ENCODE assay signal across 8 cellular contexts in genomic region chr16:11667824-11668589, GRCh38. TPM values are rescaled to one million over a fixed set of nuclear protein-coding genes. Genes with fewer than 3 reads are reported as not detected.
DNase-seq lines count a peak whose midpoint lies in the region; ATAC-seq and TF ChIP-seq lines count a peak whose summit lies in the region.

Gene SNN, plus strand, starts transcription at chr16:11668455. Its CDS starts 7,605 bp downstream, at chr16:11676060.

- no peak within 1 kb of the TSS for H3K27ac Mint-ChIP-seq in T-helper 1 cell treated with Interleukin-12 subunit alpha and Interleukin-12 subunit beta and Interleukin-4 antibody, amounts not matched to agents 30 μg/mL and 1 μg/mL, for 36 hours

- H3K4me3 Mint-ChIP-seq in T-helper 1 cell treated with Interleukin-12 subunit alpha and Interleukin-12 subunit beta and Interleukin-4 antibody, amounts not matched to agents 30 μg/mL and 1 μg/mL, for 36 hours, result peak within 1 kb of the TSS; percentile 76

- no peak for TF ChIP-seq EP300 in upper lobe of left lung (IDR thresholded peaks at IDR 0.05)

- intact Hi-C loops in left ventricle myocardium inferior (cut with micrococcal nuclease) (no loop called here), prostate gland (cut with DNase I) (loop anchor here (10.0 kb wide), 1 partner anchor 127 kb away; the partner anchor contains the start of gene ZC3H7A)

- TF ChIP-seq CTCF in left ventricle myocardium inferior (IDR thresholded peaks at IDR 0.05; ENCODE audit: borderline replicate concordance) (no peak), prostate gland (IDR thresholded peaks at IDR 0.05) (no peak), upper lobe of left lung (IDR thresholded peaks at IDR 0.05) (no peak)

- H3K27me3 ChIP-seq in H7 (ENCODE audit: control insufficient read depth, insufficient read depth, low read length) (no peaks in the 10 kb centered on the region; the same call in 1 of the 2 replicates), left ventricle myocardium inferior (ENCODE audit: low read depth) (no peaks in the 10 kb centered on the region), prostate gland (replicated peaks; ENCODE audit: insufficient read depth) (no peaks in the 10 kb centered on the region), upper lobe of left lung (no peaks in the 10 kb centered on the region)

- H3K36me3 Mint-ChIP-seq in T-helper 1 cell treated with Interleukin-12 subunit alpha and Interleukin-12 subunit beta and Interleukin-4 antibody, amounts not matched to agents 30 μg/mL and 1 μg/mL, for 36 hours (ENCODE audit: low read depth), result no peaks in the 10 kb centered on the region

- TF ChIP-seq POLR2A in prostate gland (IDR thresholded peaks at IDR 0.05), result peak; percentile 25
- no peak for TF ChIP-seq POLR2A in upper lobe of left lung (IDR thresholded peaks at IDR 0.05)

- H3K27ac ChIP-seq in left ventricle myocardium inferior (replicated peaks) (peak within 1 kb of the TSS; percentile 85), prostate gland (peak within 1 kb of the TSS; percentile 69 to 74), upper lobe of left lung (peak within 1 kb of the TSS; percentile 66 to 90 (median 86))

- no peaks in the 10 kb centered on the region for H3K9me3 ChIP-seq in left ventricle myocardium inferior (replicated peaks)
- no peaks in the 10 kb centered on the region for H3K9me3 ChIP-seq in prostate gland
- H3K9me3 ChIP-seq in upper lobe of left lung, result no peaks in the 10 kb centered on the region

- peak within 1 kb of the TSS; percentile 85 for H3K4me3 ChIP-seq in H7 (ENCODE audit: insufficient read depth, low read depth, low read length)
- H3K4me3 ChIP-seq in left ventricle myocardium inferior, result peak within 1 kb of the TSS; percentile 98
- peak within 1 kb of the TSS; percentile 88 to 89 for H3K4me3 ChIP-seq in prostate gland
- H3K4me3 ChIP-seq in upper lobe of left lung, result peak within 1 kb of the TSS; percentile 91 to 98 (median 94)

- peak; percentile 83 for DNase-seq in EL
- DNase-seq in H7, result peak; percentile 100
- DNase-seq in MV-4-11 (lab: John Stamatoyannopoulos, UW), result peak; percentile 72
- DNase-seq in amniotic epithelial cell (ENCODE audit: low read depth), result peak; percentile 65
- peak; percentile 91 for DNase-seq in left ventricle myocardium inferior
- peak; percentile 86 for DNase-seq in prostate gland (ENCODE audit: low spot score)
- DNase-seq in upper lobe of left lung, result peak; percentile 91 to 98

- ATAC-seq in upper lobe of left lung (ENCODE audit: low FRiP score in 2 of 2), result peak; percentile 87 to 95

- H3K4me1 ChIP-seq in left ventricle myocardium inferior (peaks cover 63% of the 10 kb centered on the region), prostate gland (replicated peaks) (peaks cover 23% of the 10 kb centered on the region), upper lobe of left lung (peaks cover 25 to 41% (median 36%) of the 10 kb centered on the region in 4 donors)

- no peaks in the 10 kb centered on the region for H3K27me3 Mint-ChIP-seq in T-helper 1 cell treated with Interleukin-12 subunit alpha and Interleukin-12 subunit beta and Interleukin-4 antibody, amounts not matched to agents 30 μg/mL and 1 μg/mL, for 36 hours (ENCODE audit: low read depth)

- no peaks in the 10 kb centered on the region; the same call in 1 of the 2 replicates for H3K36me3 ChIP-seq in H7 (replicated peaks; ENCODE audit: control insufficient read depth, insufficient read depth, low read length)
- H3K36me3 ChIP-seq in left ventricle myocardium inferior, result no peaks in the 10 kb centered on the region
- H3K36me3 ChIP-seq in prostate gland, result no peaks in the 10 kb centered on the region
- H3K36me3 ChIP-seq in upper lobe of left lung, result no peaks in the 10 kb centered on the region

- H3K9me3 Mint-ChIP-seq in T-helper 1 cell treated with Interleukin-12 subunit alpha and Interleukin-12 subunit beta and Interleukin-4 antibody, amounts not matched to agents 30 μg/mL and 1 μg/mL, for 36 hours, result no peaks in the 10 kb centered on the region

- H3K4me1 Mint-ChIP-seq in T-helper 1 cell treated with Interleukin-12 subunit alpha and Interleukin-12 subunit beta and Interleukin-4 antibody, amounts not matched to agents 30 μg/mL and 1 μg/mL, for 36 hours (ENCODE audit: low read depth), result peaks cover 49% of the 10 kb centered on the region

- WGBS in prostate gland, result 20% methylated on average over 28 of the region's 90 CpGs
- 15 to 27% methylated on average over 3 to 37 of the region's 90 CpGs for WGBS in upper lobe of left lung, 2 donors

RNA-seq across cellular contexts. Expression of gene SNN, which starts in this region (rescaled TPM):
- total RNA-seq in H7 (2014; rRNA removed; shearing (Covaris generic)), result 34.1 and 34.9 TPM in 2 replicates
- total RNA-seq in left ventricle myocardium inferior, result 28.2 TPM
- total RNA-seq in prostate gland, result 10 to 100 TPM; 20.8 TPM
- total RNA-seq in upper lobe of left lung, result 10 to 100 TPM; 14.7 to 29.8 (median 26.1) TPM

Comparison
In these comparisons a context has a peak if more than half of its experiments do, and no peak if none do; other contexts are left out.
1. Peak in every context shown above with its lines: DNase-seq, ATAC-seq, H3K4me3 ChIP-seq and H3K27ac ChIP-seq.